ENCODE assay signal across 13 cellular contexts in genomic region chr11:24511518-24511917, GRCh38. TPM values are rescaled to one million over a fixed set of nuclear protein-coding genes. Genes with fewer than 3 reads are reported as not detected.
DNase-seq lines count a peak whose midpoint lies in the region; ATAC-seq and TF ChIP-seq lines count a peak whose summit lies in the region.
"Had no signal": no experiment of that assay in that cellular context is flagged by ENCODE, and none has a peak within 500 bp of the region (broad histone marks: within the 10 kb centered on the region; RNA-seq: fewer than 3 reads in every experiment).

No MANE protein-coding gene starts in this region.

- H3K27ac ChIP-seq in PC-9 = no peak overlapping the region
- H3K27ac ChIP-seq: A549 had no signal

- CTCF ChIA-PET in PC-9 (lab: Charles Lee) = no interaction called here

- no peaks in the 10 kb centered on the region for H3K4me1 Mint-ChIP-seq in stimulated activated naive CD8-positive, alpha-beta T cell treated with anti-CD3 and anti-CD28 coated beads, Interleukin-15, amount 100 ng/mL, for 72 hours
- H3K4me1 Mint-ChIP-seq: CD14-positive monocyte had no signal

- no peaks in the 10 kb centered on the region for H3K27me3 ChIP-seq in PC-9 (ENCODE audit: insufficient read depth, low read depth)

- intact Hi-C loops in PC-9 (cut with micrococcal nuclease; ENCODE audit: unreplicated experiment) = no loop called here

- H3F3A ChIP-seq in PC-9 (ENCODE audit: insufficient read depth, low read depth) = no peaks in the 10 kb centered on the region

- H4K20me1 ChIP-seq in PC-9 (ENCODE audit: insufficient read depth) = no peaks in the 10 kb centered on the region

- H3K9me3 Mint-ChIP-seq in stimulated activated naive CD8-positive, alpha-beta T cell treated with anti-CD3 and anti-CD28 coated beads, Interleukin-15, amount 100 ng/mL, for 72 hours = peaks cover 0 to 8% of the 10 kb centered on the region in 2 donors
- H3K9me3 Mint-ChIP-seq: CD14-positive monocyte had no signal

- POLR2A ChIA-PET in PC-9 (lab: Charles Lee; ENCODE audit: unreplicated experiment) = no interaction called here

- no peak overlapping the region for H2AFZ ChIP-seq in PC-9

- no peak overlapping the region for H3K4me3 ChIP-seq in PC-9
- no peak overlapping the region for H3K4me3 ChIP-seq in epithelial cell of esophagus (ENCODE audit: low read length)
- no peak overlapping the region for H3K4me3 ChIP-seq in foreskin fibroblast (ENCODE audit: low read depth in 1 of 2, low read length in 2 of 2)
- H3K4me3 ChIP-seq: A549, K562 had no signal

- peaks cover 5% of the 10 kb centered on the region; the same call in 1 of the 2 replicates for H3K4me1 ChIP-seq in PC-9 (replicated peaks; ENCODE audit: insufficient read depth)
- H3K4me1 ChIP-seq: A549 had no signal

- H3K9me2 ChIP-seq in PC-9 (ENCODE audit: insufficient read depth) = no peaks in the 10 kb centered on the region

- H3K9me3 ChIP-seq in PC-9 (ENCODE audit: insufficient read depth, low read depth) = no peaks in the 10 kb centered on the region
- H3K9me3 ChIP-seq: A549 had no signal

- no TSS peak for BruUV-seq in PC-9 (replicated peaks; lab: Mats Ljungman, UMichigan)

- TF ChIP-seq CTCF in PC-9 (conservative IDR thresholded peaks at IDR 0.05) (no peak), epithelial cell of esophagus (IDR thresholded peaks at IDR 0.05; ENCODE audit: insufficient read depth, low read depth, low read length, missing control alignments) (no peak), foreskin fibroblast (IDR thresholded peaks at IDR 0.05; ENCODE audit: low read depth, low read length) (no peak)

- no peaks in the 10 kb centered on the region for H3K79me2 ChIP-seq in PC-9 (ENCODE audit: low read depth)

- H3K27me3 Mint-ChIP-seq in stimulated activated naive CD8-positive, alpha-beta T cell treated with anti-CD3 and anti-CD28 coated beads, Interleukin-15, amount 100 ng/mL, for 72 hours = no peaks in the 10 kb centered on the region

- H3K27ac Mint-ChIP-seq in stimulated activated naive CD8-positive, alpha-beta T cell treated with anti-CD3 and anti-CD28 coated beads, Interleukin-15, amount 100 ng/mL, for 72 hours = no peak overlapping the region
- H3K27ac Mint-ChIP-seq: CD14-positive monocyte; CD8-positive, alpha-beta T cell had no signal

- peak overlapping the region; percentile 20; the same call in 1 of the 2 replicates for H3K4me2 ChIP-seq in PC-9
- H3K4me2 ChIP-seq: A549 had no signal

- DNase-seq in HS-27A (ENCODE audit: low read depth) = peak; percentile 40
- DNase-seq in PC-9 = peak in 1 of 2 experiments; percentile 52
- peak; percentile 3 for DNase-seq in epithelial cell of esophagus (ENCODE audit: low read depth)
- no peak for DNase-seq in stimulated activated naive CD4-positive, alpha-beta T cell (lab: John Stamatoyannopoulos, UW)
- DNase-seq in foreskin fibroblast = no peak
- no peak for DNase-seq in stimulated activated naive CD8-positive, alpha-beta T cell treated with anti-CD3 and anti-CD28 coated beads, Interleukin-15, amount 100 ng/mL, for 72 hours
- DNase-seq in effector CD4-positive, alpha-beta T cell = no peak
- DNase-seq: CD8-positive, alpha-beta T cell; COR-L47 had no signal

- no peak for ATAC-seq in stimulated activated naive CD8-positive, alpha-beta T cell treated with anti-CD3 and anti-CD28 coated beads, Interleukin-15, amount 100 ng/mL, for 72 hours
- ATAC-seq: A549; CD8-positive, alpha-beta T cell; K562 had no signal

- H3K4me3 Mint-ChIP-seq in stimulated activated naive CD8-positive, alpha-beta T cell treated with anti-CD3 and anti-CD28 coated beads, Interleukin-15, amount 100 ng/mL, for 72 hours = no peak overlapping the region
- H3K4me3 Mint-ChIP-seq: CD14-positive monocyte; CD8-positive, alpha-beta T cell had no signal

- no peaks in the 10 kb centered on the region for H3K36me3 ChIP-seq in PC-9 (ENCODE audit: low read depth)

RNA-seq across cellular contexts. Expression of gene LUZP2, which starts 14.7 kb away (rescaled TPM):
- 0.15 and 0.43 TPM in 2 replicates for total RNA-seq in PC-9 (2021)
- total RNA-seq: CD8-positive, alpha-beta T cell; Daoy; K562 had no signal

Comparison
In these comparisons a context has a peak if more than half of its experiments do, and no peak if none do; other contexts are left out.
1. DNase-seq: peak in HS-27A (single experiment) and epithelial cell of esophagus (single experiment); none in stimulated activated naive CD4-positive, alpha-beta T cell (0 of 6), foreskin fibroblast (0 of 2), stimulated activated naive CD8-positive, alpha-beta T cell treated with anti-CD3 and anti-CD28 coated beads, Interleukin-15, amount 100 ng/mL, for 72 hours (0 of 2) and effector CD4-positive, alpha-beta T cell (single experiment).